ENCODE assay signal across 2 cellular contexts in the genomic region with DNA sequence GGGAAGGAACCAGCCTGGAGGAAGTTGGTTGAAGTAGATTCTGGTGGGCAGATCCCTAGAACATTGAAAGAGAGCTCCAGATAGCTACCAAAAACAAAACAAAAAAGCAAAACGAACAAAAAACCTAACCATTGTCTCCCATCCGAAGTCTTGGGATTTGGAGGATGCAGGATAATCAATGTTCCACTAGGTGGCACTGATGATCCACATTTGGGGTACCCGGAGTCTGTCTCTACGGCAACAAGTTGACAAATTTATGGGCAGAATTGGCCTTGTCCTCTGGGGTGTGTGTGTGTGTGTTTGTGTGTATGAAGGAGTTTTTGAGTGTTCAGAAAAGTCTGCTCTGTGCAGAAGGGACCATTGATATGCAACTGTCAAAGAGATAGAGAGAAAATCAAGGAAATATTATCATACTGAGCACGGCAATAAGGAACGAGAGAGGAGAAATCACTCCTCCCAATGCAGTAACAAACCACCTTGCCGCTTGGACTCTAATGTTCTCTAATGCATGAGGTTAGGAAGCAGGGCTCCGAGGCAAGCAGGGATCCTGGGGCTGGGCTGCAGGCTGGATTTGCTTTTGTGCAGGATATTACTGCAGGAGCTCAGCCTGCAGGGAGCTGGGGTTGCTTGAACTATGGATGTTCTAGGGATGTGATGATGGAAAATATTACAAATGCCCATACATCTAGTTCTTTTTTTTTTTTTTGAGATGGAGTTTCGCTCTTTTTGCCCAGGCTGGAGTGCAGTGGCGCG.
TF ChIP-seq lines count a peak whose summit lies in the region.

No MANE protein-coding gene starts in this region.

TF ChIP-seq in SK-N-SH, 30 proteins besides CTCF, POLR2A, EP300 and RAD21:
- no peak for TF ChIP-seq TCF12 (IDR thresholded peaks at IDR 0.05)
- TF ChIP-seq SMC3 (IDR thresholded peaks at IDR 0.05; ENCODE audit: low read depth, low read length), result peak; percentile 55
- TF ChIP-seq CHD2 (IDR thresholded peaks at IDR 0.05; ENCODE audit: low read length, partially characterized antibody), result no peak
- TF ChIP-seq YY1 (IDR thresholded peaks at IDR 0.05; ENCODE audit: low read depth), result no peak
- peak; percentile 77 for TF ChIP-seq PBX3 (IDR thresholded peaks at IDR 0.05)

TF ChIP-seq in K562, 482 proteins besides CTCF, POLR2A, EP300 and RAD21:
- TF ChIP-seq ZNF561 (CRISPR knock-in tag; conservative IDR thresholded peaks at IDR 0.05) (no peak), RUNX1 (IDR thresholded peaks at IDR 0.05; ENCODE audit: low read depth) (no peak), PKNOX1 (IDR thresholded peaks at IDR 0.05) (peak; percentile 95), STAG1 (CRISPR knock-in tag; IDR thresholded peaks at IDR 0.05; ENCODE audit: borderline replicate concordance) (peak; percentile 81; the same call in 1 of the 2 replicates), FOXK2 (conservative IDR thresholded peaks at IDR 0.05 in 1 of 2, IDR thresholded peaks at IDR 0.05 in 1 of 2; ENCODE audit: low read depth in 2 of 2) (peak in 1 of 2 experiments; percentile 49; a peak in 1 of 4 replicates), ZNF589 (CRISPR knock-in tag; IDR thresholded peaks at IDR 0.05; ENCODE audit: low read depth) (no peak), CBFB (CRISPR knock-in tag; IDR thresholded peaks at IDR 0.05) (no peak), CC2D1A (IDR thresholded peaks at IDR 0.05) (0 out of 2 replicates have a peak, but pooled peaks have one; percentile 50), ZNF668 (CRISPR knock-in tag; IDR thresholded peaks at IDR 0.05) (no peak), RCOR1 (IDR thresholded peaks at IDR 0.05; ENCODE audit: borderline replicate concordance in 1 of 2, low read depth in 2 of 2, low read length in 2 of 2) (peak in 1 of 2 experiments; percentile 39; a peak in 1 of 4 replicates), BMI1 (IDR thresholded peaks at IDR 0.05; ENCODE audit: low read length) (peak; percentile 60; the same call in 1 of the 2 replicates), SMC3 (conservative IDR thresholded peaks at IDR 0.05; ENCODE audit: insufficient read depth, low read depth, low read length) (peak; percentile 85), MEIS2 (IDR thresholded peaks at IDR 0.05; ENCODE audit: partially characterized antibody) (peak; percentile 94), RFX1 (IDR thresholded peaks at IDR 0.05) (peak; percentile 92), EHMT2 (IDR thresholded peaks at IDR 0.05) (0 out of 2 replicates have a peak, but pooled peaks have one; percentile 20), THRA (IDR thresholded peaks at IDR 0.05) (no peak)
- TF ChIP-seq, protein P1, sequence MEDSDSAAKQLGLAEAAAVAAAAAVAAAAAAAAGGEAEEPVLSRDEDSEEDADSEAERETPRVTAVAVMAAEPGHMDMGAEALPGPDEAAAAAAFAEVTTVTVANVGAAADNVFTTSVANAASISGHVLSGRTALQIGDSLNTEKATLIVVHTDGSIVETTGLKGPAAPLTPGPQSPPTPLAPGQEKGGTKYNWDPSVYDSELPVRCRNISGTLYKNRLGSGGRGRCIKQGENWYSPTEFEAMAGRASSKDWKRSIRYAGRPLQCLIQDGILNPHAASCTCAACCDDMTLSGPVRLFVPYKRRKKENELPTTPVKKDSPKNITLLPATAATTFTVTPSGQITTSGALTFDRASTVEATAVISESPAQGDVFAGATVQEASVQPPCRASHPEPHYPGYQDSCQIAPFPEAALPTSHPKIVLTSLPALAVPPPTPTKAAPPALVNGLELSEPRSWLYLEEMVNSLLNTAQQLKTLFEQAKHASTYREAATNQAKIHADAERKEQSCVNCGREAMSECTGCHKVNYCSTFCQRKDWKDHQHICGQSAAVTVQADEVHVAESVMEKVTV (CRISPR knock-in tag; IDR thresholded peaks at IDR 0.05), result peak; percentile 86
- TF ChIP-seq, protein P2, sequence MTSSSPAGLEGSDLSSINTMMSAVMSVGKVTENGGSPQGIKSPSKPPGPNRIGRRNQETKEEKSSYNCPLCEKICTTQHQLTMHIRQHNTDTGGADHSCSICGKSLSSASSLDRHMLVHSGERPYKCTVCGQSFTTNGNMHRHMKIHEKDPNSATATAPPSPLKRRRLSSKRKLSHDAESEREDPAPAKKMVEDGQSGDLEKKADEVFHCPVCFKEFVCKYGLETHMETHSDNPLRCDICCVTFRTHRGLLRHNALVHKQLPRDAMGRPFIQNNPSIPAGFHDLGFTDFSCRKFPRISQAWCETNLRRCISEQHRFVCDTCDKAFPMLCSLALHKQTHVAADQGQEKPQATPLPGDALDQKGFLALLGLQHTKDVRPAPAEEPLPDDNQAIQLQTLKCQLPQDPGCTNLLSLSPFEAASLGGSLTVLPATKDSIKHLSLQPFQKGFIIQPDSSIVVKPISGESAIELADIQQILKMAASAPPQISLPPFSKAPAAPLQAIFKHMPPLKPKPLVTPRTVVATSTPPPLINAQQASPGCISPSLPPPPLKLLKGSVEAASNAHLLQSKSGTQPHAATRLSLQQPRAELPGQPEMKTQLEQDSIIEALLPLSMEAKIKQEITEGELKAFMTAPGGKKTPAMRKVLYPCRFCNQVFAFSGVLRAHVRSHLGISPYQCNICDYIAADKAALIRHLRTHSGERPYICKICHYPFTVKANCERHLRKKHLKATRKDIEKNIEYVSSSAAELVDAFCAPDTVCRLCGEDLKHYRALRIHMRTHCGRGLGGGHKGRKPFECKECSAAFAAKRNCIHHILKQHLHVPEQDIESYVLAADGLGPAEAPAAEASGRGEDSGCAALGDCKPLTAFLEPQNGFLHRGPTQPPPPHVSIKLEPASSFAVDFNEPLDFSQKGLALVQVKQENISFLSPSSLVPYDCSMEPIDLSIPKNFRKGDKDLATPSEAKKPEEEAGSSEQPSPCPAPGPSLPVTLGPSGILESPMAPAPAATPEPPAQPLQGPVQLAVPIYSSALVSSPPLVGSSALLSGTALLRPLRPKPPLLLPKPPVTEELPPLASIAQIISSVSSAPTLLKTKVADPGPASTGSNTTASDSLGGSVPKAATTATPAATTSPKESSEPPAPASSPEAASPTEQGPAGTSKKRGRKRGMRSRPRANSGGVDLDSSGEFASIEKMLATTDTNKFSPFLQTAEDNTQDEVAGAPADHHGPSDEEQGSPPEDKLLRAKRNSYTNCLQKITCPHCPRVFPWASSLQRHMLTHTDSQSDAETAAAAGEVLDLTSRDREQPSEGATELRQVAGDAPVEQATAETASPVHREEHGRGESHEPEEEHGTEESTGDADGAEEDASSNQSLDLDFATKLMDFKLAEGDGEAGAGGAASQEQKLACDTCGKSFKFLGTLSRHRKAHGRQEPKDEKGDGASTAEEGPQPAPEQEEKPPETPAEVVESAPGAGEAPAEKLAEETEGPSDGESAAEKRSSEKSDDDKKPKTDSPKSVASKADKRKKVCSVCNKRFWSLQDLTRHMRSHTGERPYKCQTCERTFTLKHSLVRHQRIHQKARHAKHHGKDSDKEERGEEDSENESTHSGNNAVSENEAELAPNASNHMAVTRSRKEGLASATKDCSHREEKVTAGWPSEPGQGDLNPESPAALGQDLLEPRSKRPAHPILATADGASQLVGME (CRISPR knock-in tag; IDR thresholded peaks at IDR 0.05), result peak; percentile 83
- TF ChIP-seq, protein P3, sequence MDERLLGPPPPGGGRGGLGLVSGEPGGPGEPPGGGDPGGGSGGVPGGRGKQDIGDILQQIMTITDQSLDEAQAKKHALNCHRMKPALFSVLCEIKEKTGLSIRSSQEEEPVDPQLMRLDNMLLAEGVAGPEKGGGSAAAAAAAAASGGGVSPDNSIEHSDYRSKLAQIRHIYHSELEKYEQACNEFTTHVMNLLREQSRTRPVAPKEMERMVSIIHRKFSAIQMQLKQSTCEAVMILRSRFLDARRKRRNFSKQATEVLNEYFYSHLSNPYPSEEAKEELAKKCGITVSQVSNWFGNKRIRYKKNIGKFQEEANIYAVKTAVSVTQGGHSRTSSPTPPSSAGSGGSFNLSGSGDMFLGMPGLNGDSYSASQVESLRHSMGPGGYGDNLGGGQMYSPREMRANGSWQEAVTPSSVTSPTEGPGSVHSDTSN (CRISPR knock-in tag; IDR thresholded peaks at IDR 0.05; ENCODE audit: low read depth), result no peak
- TF ChIP-seq, protein P3 (tag; conservative IDR thresholded peaks at IDR 0.05; ENCODE audit: low read depth), result peak; percentile 96
- TF ChIP-seq, protein P4, sequence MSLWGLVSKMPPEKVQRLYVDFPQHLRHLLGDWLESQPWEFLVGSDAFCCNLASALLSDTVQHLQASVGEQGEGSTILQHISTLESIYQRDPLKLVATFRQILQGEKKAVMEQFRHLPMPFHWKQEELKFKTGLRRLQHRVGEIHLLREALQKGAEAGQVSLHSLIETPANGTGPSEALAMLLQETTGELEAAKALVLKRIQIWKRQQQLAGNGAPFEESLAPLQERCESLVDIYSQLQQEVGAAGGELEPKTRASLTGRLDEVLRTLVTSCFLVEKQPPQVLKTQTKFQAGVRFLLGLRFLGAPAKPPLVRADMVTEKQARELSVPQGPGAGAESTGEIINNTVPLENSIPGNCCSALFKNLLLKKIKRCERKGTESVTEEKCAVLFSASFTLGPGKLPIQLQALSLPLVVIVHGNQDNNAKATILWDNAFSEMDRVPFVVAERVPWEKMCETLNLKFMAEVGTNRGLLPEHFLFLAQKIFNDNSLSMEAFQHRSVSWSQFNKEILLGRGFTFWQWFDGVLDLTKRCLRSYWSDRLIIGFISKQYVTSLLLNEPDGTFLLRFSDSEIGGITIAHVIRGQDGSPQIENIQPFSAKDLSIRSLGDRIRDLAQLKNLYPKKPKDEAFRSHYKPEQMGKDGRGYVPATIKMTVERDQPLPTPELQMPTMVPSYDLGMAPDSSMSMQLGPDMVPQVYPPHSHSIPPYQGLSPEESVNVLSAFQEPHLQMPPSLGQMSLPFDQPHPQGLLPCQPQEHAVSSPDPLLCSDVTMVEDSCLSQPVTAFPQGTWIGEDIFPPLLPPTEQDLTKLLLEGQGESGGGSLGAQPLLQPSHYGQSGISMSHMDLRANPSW (CRISPR knock-in tag; IDR thresholded peaks at IDR 0.05), result no peak
